1 cellular context compared by ENCODE assay signal in the genomic region with DNA sequence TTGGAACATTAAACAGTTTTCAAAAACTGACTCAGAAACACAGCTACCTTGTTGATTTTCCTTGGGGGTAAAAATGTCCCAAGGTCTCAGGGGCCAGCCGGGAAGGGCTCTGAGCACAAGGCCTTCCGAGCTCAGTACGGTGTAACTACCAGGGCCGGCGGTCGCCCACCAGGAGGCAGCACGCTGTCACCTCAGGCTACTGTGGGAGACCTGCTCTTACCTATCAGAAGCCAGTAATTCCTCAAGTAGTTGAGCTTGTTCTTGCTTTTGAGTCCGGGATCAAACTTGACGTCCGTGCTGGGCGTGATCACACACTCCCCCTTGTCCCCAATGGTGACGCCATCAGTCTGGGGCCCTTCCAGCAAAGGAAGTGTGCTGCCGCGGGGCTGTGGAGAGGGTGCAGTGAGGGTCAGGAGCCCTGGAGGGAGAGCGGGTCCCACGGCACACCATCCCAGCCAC.
TF ChIP-seq lines count a peak whose summit lies in the region.

No MANE protein-coding gene starts in this region.

TF ChIP-seq in K562, 482 proteins besides CTCF, POLR2A, EP300 and RAD21 (continued from another document):
- TF ChIP-seq ZNF398 (CRISPR knock-in tag; IDR thresholded peaks at IDR 0.05) (no peak), DNMT1 (IDR thresholded peaks at IDR 0.05) (no peak), IRF9 (tag; IDR thresholded peaks at IDR 0.05) (no peak), SMC3 (conservative IDR thresholded peaks at IDR 0.05; ENCODE audit: insufficient read depth, low read depth, low read length) (peak; percentile 87), CBX1 (IDR thresholded peaks at IDR 0.05; ENCODE audit: low read depth) (no peak), ZNF124 (CRISPR knock-in tag; IDR thresholded peaks at IDR 0.05) (no peak)
- TF ChIP-seq, protein P1, sequence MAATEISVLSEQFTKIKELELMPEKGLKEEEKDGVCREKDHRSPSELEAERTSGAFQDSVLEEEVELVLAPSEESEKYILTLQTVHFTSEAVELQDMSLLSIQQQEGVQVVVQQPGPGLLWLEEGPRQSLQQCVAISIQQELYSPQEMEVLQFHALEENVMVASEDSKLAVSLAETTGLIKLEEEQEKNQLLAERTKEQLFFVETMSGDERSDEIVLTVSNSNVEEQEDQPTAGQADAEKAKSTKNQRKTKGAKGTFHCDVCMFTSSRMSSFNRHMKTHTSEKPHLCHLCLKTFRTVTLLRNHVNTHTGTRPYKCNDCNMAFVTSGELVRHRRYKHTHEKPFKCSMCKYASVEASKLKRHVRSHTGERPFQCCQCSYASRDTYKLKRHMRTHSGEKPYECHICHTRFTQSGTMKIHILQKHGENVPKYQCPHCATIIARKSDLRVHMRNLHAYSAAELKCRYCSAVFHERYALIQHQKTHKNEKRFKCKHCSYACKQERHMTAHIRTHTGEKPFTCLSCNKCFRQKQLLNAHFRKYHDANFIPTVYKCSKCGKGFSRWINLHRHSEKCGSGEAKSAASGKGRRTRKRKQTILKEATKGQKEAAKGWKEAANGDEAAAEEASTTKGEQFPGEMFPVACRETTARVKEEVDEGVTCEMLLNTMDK (IDR thresholded peaks at IDR 0.05; ENCODE audit: borderline replicate concordance, insufficient read depth, low read depth, low read length, poor library complexity, severe bottlenecking): peak; percentile 42
- TF ChIP-seq, protein P2, sequence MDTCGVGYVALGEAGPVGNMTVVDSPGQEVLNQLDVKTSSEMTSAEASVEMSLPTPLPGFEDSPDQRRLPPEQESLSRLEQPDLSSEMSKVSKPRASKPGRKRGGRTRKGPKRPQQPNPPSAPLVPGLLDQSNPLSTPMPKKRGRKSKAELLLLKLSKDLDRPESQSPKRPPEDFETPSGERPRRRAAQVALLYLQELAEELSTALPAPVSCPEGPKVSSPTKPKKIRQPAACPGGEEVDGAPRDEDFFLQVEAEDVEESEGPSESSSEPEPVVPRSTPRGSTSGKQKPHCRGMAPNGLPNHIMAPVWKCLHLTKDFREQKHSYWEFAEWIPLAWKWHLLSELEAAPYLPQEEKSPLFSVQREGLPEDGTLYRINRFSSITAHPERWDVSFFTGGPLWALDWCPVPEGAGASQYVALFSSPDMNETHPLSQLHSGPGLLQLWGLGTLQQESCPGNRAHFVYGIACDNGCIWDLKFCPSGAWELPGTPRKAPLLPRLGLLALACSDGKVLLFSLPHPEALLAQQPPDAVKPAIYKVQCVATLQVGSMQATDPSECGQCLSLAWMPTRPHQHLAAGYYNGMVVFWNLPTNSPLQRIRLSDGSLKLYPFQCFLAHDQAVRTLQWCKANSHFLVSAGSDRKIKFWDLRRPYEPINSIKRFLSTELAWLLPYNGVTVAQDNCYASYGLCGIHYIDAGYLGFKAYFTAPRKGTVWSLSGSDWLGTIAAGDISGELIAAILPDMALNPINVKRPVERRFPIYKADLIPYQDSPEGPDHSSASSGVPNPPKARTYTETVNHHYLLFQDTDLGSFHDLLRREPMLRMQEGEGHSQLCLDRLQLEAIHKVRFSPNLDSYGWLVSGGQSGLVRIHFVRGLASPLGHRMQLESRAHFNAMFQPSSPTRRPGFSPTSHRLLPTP (IDR thresholded peaks at IDR 0.05; ENCODE audit: borderline replicate concordance, extremely low read depth, insufficient read length): no peak
- TF ChIP-seq, protein P3, sequence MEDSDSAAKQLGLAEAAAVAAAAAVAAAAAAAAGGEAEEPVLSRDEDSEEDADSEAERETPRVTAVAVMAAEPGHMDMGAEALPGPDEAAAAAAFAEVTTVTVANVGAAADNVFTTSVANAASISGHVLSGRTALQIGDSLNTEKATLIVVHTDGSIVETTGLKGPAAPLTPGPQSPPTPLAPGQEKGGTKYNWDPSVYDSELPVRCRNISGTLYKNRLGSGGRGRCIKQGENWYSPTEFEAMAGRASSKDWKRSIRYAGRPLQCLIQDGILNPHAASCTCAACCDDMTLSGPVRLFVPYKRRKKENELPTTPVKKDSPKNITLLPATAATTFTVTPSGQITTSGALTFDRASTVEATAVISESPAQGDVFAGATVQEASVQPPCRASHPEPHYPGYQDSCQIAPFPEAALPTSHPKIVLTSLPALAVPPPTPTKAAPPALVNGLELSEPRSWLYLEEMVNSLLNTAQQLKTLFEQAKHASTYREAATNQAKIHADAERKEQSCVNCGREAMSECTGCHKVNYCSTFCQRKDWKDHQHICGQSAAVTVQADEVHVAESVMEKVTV (CRISPR knock-in tag; IDR thresholded peaks at IDR 0.05): peak; percentile 37; the same call in 1 of the 2 replicates
